Comparison of ENCODE assay signal across 1 cellular context in the genomic region with DNA sequence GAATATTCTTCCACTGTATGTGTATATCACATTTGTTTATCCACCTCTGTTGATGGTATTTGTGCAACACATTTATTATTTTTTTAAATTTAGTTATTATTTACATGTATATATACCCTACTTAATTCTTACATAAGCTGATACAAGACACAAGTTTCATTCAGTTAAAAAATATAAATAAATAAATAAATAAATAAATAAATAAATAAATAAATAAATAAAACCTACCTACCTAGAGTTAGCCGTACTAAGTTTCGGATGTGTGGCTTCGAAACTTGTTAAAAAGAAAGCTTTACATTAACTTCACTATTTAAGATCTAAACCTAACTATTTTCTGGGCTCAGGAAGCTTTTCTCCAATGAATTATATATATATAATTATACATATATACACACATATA.
TF ChIP-seq lines count a peak whose summit lies in the region.

No MANE protein-coding gene starts in this region.

TF ChIP-seq in HEK293, 187 proteins besides CTCF, POLR2A, EP300 and RAD21 (continued from another document):
- TF ChIP-seq, protein P1, sequence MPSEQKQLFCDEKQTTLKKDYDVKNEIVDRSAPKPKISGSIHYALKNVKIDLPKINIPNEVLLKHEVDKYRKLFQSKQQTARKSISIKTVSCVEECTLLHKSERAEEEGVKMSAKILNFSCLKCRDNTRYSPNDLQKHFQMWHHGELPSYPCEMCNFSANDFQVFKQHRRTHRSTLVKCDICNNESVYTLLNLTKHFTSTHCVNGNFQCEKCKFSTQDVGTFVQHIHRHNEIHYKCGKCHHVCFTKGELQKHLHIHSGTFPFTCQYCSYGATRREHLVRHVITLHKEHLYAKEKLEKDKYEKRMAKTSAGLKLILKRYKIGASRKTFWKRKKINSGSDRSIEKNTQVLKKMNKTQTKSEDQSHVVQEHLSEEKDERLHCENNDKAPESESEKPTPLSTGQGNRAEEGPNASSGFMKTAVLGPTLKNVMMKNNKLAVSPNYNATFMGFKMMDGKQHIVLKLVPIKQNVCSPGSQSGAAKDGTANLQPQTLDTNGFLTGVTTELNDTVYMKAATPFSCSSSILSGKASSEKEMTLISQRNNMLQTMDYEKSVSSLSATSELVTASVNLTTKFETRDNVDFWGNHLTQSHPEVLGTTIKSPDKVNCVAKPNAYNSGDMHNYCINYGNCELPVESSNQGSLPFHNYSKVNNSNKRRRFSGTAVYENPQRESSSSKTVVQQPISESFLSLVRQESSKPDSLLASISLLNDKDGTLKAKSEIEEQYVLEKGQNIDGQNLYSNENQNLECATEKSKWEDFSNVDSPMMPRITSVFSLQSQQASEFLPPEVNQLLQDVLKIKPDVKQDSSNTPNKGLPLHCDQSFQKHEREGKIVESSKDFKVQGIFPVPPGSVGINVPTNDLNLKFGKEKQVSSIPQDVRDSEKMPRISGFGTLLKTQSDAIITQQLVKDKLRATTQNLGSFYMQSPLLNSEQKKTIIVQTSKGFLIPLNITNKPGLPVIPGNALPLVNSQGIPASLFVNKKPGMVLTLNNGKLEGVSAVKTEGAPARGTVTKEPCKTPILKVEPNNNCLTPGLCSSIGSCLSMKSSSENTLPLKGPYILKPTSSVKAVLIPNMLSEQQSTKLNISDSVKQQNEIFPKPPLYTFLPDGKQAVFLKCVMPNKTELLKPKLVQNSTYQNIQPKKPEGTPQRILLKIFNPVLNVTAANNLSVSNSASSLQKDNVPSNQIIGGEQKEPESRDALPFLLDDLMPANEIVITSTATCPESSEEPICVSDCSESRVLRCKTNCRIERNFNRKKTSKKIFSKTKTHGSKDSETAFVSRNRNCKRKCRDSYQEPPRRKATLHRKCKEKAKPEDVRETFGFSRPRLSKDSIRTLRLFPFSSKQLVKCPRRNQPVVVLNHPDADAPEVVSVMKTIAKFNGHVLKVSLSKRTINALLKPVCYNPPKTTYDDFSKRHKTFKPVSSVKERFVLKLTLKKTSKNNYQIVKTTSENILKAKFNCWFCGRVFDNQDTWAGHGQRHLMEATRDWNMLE (tag by site-specific recombination; conservative IDR thresholded peaks at IDR 0.05; ENCODE audit: low read depth) = peak; percentile 56; the same call in 1 of the 2 replicates
- TF ChIP-seq ZNF629 (tag by site-specific recombination; IDR thresholded peaks at IDR 0.05) = no peak
- TF ChIP-seq ZNF426 (tag by site-specific recombination; IDR thresholded peaks at IDR 0.05) = peak; percentile 76
- TF ChIP-seq ZNF555 (tag by site-specific recombination; conservative IDR thresholded peaks at IDR 0.05) = peak; percentile 67
- peak; percentile 24; the same call in 1 of the 2 replicates for TF ChIP-seq ZXDB (tag by site-specific recombination; IDR thresholded peaks at IDR 0.05)
- TF ChIP-seq SALL2 (tag by site-specific recombination; IDR thresholded peaks at IDR 0.05; ENCODE audit: borderline replicate concordance) = no peak
- peak; percentile 30; the same call in 1 of the 2 replicates for TF ChIP-seq ZNF623 (tag by site-specific recombination; IDR thresholded peaks at IDR 0.05)
- TF ChIP-seq ZNF394 (tag by site-specific recombination; IDR thresholded peaks at IDR 0.05; ENCODE audit: borderline replicate concordance) = peak; percentile 75; the same call in 1 of the 2 replicates
